Comparison of ENCODE assay signal across 36 cellular contexts in the genomic region with DNA sequence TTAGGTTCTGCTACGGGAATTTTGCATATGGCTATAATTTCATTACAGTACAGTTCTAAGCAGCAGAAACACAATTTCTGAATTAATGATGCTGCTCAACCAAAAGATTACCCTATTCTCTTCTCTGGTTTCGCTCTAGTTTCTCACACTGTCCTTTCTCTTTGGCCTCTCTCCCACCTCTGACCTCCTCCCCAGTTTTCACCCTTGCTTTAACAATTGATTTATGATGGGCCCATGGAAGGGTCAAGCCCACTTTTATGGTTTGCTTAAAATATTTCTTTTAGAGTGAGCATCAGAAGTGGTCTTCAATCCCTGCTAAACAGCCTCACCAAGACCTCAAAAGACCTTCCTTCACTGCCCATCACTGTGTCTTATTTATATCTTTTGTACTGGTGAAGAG.
"Had no signal": no experiment of that assay in that cellular context is flagged by ENCODE, and none has a peak within 500 bp of the region (broad histone marks: within the 10 kb centered on the region; RNA-seq: fewer than 3 reads in every experiment).

No MANE protein-coding gene starts in this region.

- ATAC-seq: activated CD8-positive, alpha-beta T cell treated with anti-CD3 and anti-CD28 coated beads for 36 hours; activated naive CD8-positive, alpha-beta T cell treated with anti-CD3 and anti-CD28 coated beads, Interleukin-2, amount 50 U/mL, for 24 hours; activated T-cell treated with anti-CD3 and anti-CD28 coated beads, Interleukin-2, amount 50 U/mL, for 4 hours; activated T-cell treated with anti-CD3 and anti-CD28 coated beads, Interleukin-2, amount 50 U/mL, for 72 hours; activated T-helper 17 cell treated with anti-CD3 and anti-CD28 coated beads, Interleukin-2, amount 50 U/mL, for 72 hours had no signal

- H3K4me1 Mint-ChIP-seq: activated B cell treated with CpG ODN at 0.5 μM for 24 hours; activated CD4-positive, alpha-beta T cell treated with anti-CD3 and anti-CD28 coated beads, Interleukin-2, amount 10 ng/mL, durations not matched to agents 24 days and 14 days; activated naive CD4-positive, alpha-beta T cell treated with anti-CD3 and anti-CD28 coated beads, Interleukin-2, amount 10 ng/mL, durations not matched to agents 7 days and 5 days; activated naive CD4-positive, alpha-beta T cell treated with anti-CD3 and anti-CD28 coated beads, Interleukin-2, amount 50 U/mL, for 24 hours; activated naive CD8-positive, alpha-beta T cell treated with anti-CD3 and anti-CD28 coated beads, Interleukin-2, amount 10 ng/mL, durations not matched to agents 7 days and 5 days; activated naive CD8-positive, alpha-beta T cell treated with anti-CD3 and anti-CD28 coated beads, Interleukin-2, amount 50 U/mL, for 24 hours; activated T-helper 17 cell treated with anti-CD3 and anti-CD28 coated beads, Interleukin-2, amount 50 U/mL, for 72 hours; central memory CD8-positive, alpha-beta T cell had no signal

- H3K4me1 ChIP-seq: ascending aorta had no signal

- H3K4me3 ChIP-seq: ascending aorta, cardiac muscle cell had no signal

- H3K27ac ChIP-seq: ascending aorta, cardiac muscle cell, VCaP had no signal

- H3K27ac Mint-ChIP-seq: activated B cell treated with CpG ODN at 0.5 μM for 24 hours; activated CD4-positive, alpha-beta memory T cell treated with anti-CD3 and anti-CD28 coated beads for 36 hours; activated CD4-positive, alpha-beta T cell treated with anti-CD3 and anti-CD28 coated beads, Interleukin-2, amount 10 ng/mL, durations not matched to agents 24 days and 14 days; activated CD8-positive, alpha-beta T cell treated with anti-CD3 and anti-CD28 coated beads for 36 hours; activated naive CD4-positive, alpha-beta T cell treated with anti-CD3 and anti-CD28 coated beads, Interleukin-2, amount 10 ng/mL, durations not matched to agents 7 days and 5 days; activated naive CD4-positive, alpha-beta T cell treated with anti-CD3 and anti-CD28 coated beads, Interleukin-2, amount 50 U/mL, for 24 hours; activated naive CD8-positive, alpha-beta T cell; activated naive CD8-positive, alpha-beta T cell treated with anti-CD3 and anti-CD28 coated beads, Interleukin-2, amount 10 ng/mL, durations not matched to agents 7 days and 5 days; activated naive CD8-positive, alpha-beta T cell treated with anti-CD3 and anti-CD28 coated beads, Interleukin-2, amount 50 U/mL, for 24 hours; activated T-cell treated with anti-CD3 and anti-CD28 coated beads, Interleukin-2, amount 50 U/mL, for 72 hours; activated T-helper 1 cell treated with anti-CD3 and anti-CD28 coated beads, Interleukin-12 subunit alpha, Interleukin-12 subunit beta, Interleukin-2, Interleukin-4 antibody, amounts not matched to agents 30 ng/mL and 10 ng/mL and 1 ng/mL, durations not matched to agents 14 hours and 24 hours and 36 hours; activated T-helper 17 cell treated with anti-CD3 and anti-CD28 coated beads, Interleukin-2, amount 50 U/mL, for 72 hours; brain; T-helper 1 cell treated with Interleukin-12 subunit alpha and Interleukin-12 subunit beta and Interleukin-4 antibody, amounts not matched to agents 30 μg/mL and 1 μg/mL, for 36 hours; T-helper 2 cell treated with Interferon-gamma antibody and Interleukin-4, amounts not matched to agents 5 μg/mL and 100 μg/mL, for 36 hours had no signal

- H3K4me3 Mint-ChIP-seq: activated B cell treated with CpG ODN at 0.5 μM for 24 hours; activated CD4-positive, alpha-beta memory T cell treated with anti-CD3 and anti-CD28 coated beads for 36 hours; activated CD4-positive, alpha-beta T cell treated with anti-CD3 and anti-CD28 coated beads, Interleukin-2, amount 10 ng/mL, durations not matched to agents 24 days and 14 days; activated CD8-positive, alpha-beta T cell treated with anti-CD3 and anti-CD28 coated beads for 36 hours; activated naive CD4-positive, alpha-beta T cell treated with anti-CD3 and anti-CD28 coated beads, Interleukin-2, amount 10 ng/mL, durations not matched to agents 7 days and 5 days; activated naive CD4-positive, alpha-beta T cell treated with anti-CD3 and anti-CD28 coated beads, Interleukin-2, amount 50 U/mL, for 24 hours; activated naive CD8-positive, alpha-beta T cell; activated naive CD8-positive, alpha-beta T cell treated with anti-CD3 and anti-CD28 coated beads, Interleukin-2, amount 10 ng/mL, durations not matched to agents 7 days and 5 days; activated naive CD8-positive, alpha-beta T cell treated with anti-CD3 and anti-CD28 coated beads, Interleukin-2, amount 50 U/mL, for 24 hours; activated T-cell treated with anti-CD3 and anti-CD28 coated beads, Interleukin-2, amount 50 U/mL, for 4 hours; activated T-cell treated with anti-CD3 and anti-CD28 coated beads, Interleukin-2, amount 50 U/mL, for 72 hours; activated T-helper 1 cell treated with anti-CD3 and anti-CD28 coated beads, Interleukin-12 subunit alpha, Interleukin-12 subunit beta, Interleukin-2, Interleukin-4 antibody, amounts not matched to agents 30 ng/mL and 10 ng/mL and 1 ng/mL, durations not matched to agents 14 hours and 24 hours and 36 hours; activated T-helper 17 cell treated with anti-CD3 and anti-CD28 coated beads, Interleukin-2, amount 50 U/mL, for 72 hours; brain; central memory CD8-positive, alpha-beta T cell; T-helper 1 cell treated with Interleukin-12 subunit alpha and Interleukin-12 subunit beta and Interleukin-4 antibody, amounts not matched to agents 30 μg/mL and 1 μg/mL, for 36 hours; T-helper 2 cell treated with Interferon-gamma antibody and Interleukin-4, amounts not matched to agents 5 μg/mL and 100 μg/mL, for 36 hours had no signal

- DNase-seq: activated B cell treated with CpG ODN at 0.5 μM for 24 hours; activated CD4-positive, alpha-beta memory T cell treated with anti-CD3 and anti-CD28 coated beads for 36 hours; activated CD4-positive, alpha-beta T cell treated with anti-CD3 and anti-CD28 coated beads for 4 hours; activated CD4-positive, alpha-beta T cell treated with anti-CD3 and anti-CD28 coated beads, Interleukin-2, amount 10 ng/mL, durations not matched to agents 24 days and 14 days; activated CD4-positive, alpha-beta T cell treated with anti-CD3 and anti-CD28 coated beads, Interleukin-2, amount 50 U/mL, for 1 hour; activated CD4-positive, alpha-beta T cell treated with anti-CD3 and anti-CD28 coated beads, Interleukin-2, amount 50 U/mL, for 4 hours; activated CD4-positive, CD25-positive, alpha-beta regulatory T cell treated with anti-CD3 and anti-CD28 coated beads, Interleukin-2, amount 50 U/mL, for 72 hours; activated CD8-positive, alpha-beta memory T cell treated with anti-CD3 and anti-CD28 coated beads, Interleukin-2, amount 50 U/mL, for 4 hours; activated CD8-positive, alpha-beta T cell treated with anti-CD3 and anti-CD28 coated beads for 36 hours; activated effector memory CD4-positive, alpha-beta T cell treated with anti-CD3 and anti-CD28 coated beads, Interleukin-2, amount 50 U/mL, for 16 hours; activated naive CD4-positive, alpha-beta T cell treated with anti-CD3 and anti-CD28 coated beads, Interleukin-2, amount 10 ng/mL, durations not matched to agents 7 days and 5 days; activated naive CD4-positive, alpha-beta T cell treated with Interleukin-2 at 50 U/mL for 16 hours; activated naive CD8-positive, alpha-beta T cell treated with anti-CD3 and anti-CD28 coated beads, Interleukin-2, amount 10 ng/mL, durations not matched to agents 7 days and 5 days; activated naive CD8-positive, alpha-beta T cell treated with anti-CD3 and anti-CD28 coated beads, Interleukin-2, amount 50 U/mL, for 24 hours; activated T-cell treated with anti-CD3 and anti-CD28 coated beads for 4 hours; activated T-cell treated with anti-CD3 and anti-CD28 coated beads, Interleukin-2, amount 50 U/mL, for 1 hour; activated T-cell treated with anti-CD3 and anti-CD28 coated beads, Interleukin-2, amount 50 U/mL, for 4 hours; activated T-cell treated with anti-CD3 and anti-CD28 coated beads, Interleukin-2, amount 50 U/mL, for 72 hours; amygdala; anterior cingulate cortex; caudate nucleus; cerebellar nuclear complex; T-helper 1 cell; T-helper 2 cell; T-helper 9 cell had no signal

- H3K36me3 Mint-ChIP-seq: activated CD4-positive, alpha-beta memory T cell treated with anti-CD3 and anti-CD28 coated beads for 36 hours; activated naive CD4-positive, alpha-beta T cell treated with anti-CD3 and anti-CD28 coated beads, Interleukin-2, amount 10 ng/mL, durations not matched to agents 7 days and 5 days; activated naive CD4-positive, alpha-beta T cell treated with anti-CD3 and anti-CD28 coated beads, Interleukin-2, amount 50 U/mL, for 24 hours; activated naive CD8-positive, alpha-beta T cell; activated naive CD8-positive, alpha-beta T cell treated with anti-CD3 and anti-CD28 coated beads, Interleukin-2, amount 10 ng/mL, durations not matched to agents 7 days and 5 days; brain had no signal

- H3K36me3 ChIP-seq: ascending aorta, cardiac muscle cell had no signal

- H3K27me3 ChIP-seq: ascending aorta, cardiac muscle cell had no signal

- H3K27me3 Mint-ChIP-seq: activated CD4-positive, alpha-beta T cell treated with anti-CD3 and anti-CD28 coated beads, Interleukin-2, amount 10 ng/mL, durations not matched to agents 24 days and 14 days; activated naive CD4-positive, alpha-beta T cell treated with anti-CD3 and anti-CD28 coated beads, Interleukin-2, amount 10 ng/mL, durations not matched to agents 7 days and 5 days; activated naive CD8-positive, alpha-beta T cell treated with anti-CD3 and anti-CD28 coated beads, Interleukin-2, amount 10 ng/mL, durations not matched to agents 7 days and 5 days had no signal

- H3K9me3 Mint-ChIP-seq: activated B cell treated with CpG ODN at 0.5 μM for 24 hours; activated CD4-positive, alpha-beta memory T cell treated with anti-CD3 and anti-CD28 coated beads for 36 hours; activated CD4-positive, alpha-beta T cell treated with anti-CD3 and anti-CD28 coated beads, Interleukin-2, amount 10 ng/mL, durations not matched to agents 24 days and 14 days; activated CD8-positive, alpha-beta T cell treated with anti-CD3 and anti-CD28 coated beads for 36 hours; activated naive CD4-positive, alpha-beta T cell treated with anti-CD3 and anti-CD28 coated beads, Interleukin-2, amount 10 ng/mL, durations not matched to agents 7 days and 5 days; activated naive CD4-positive, alpha-beta T cell treated with anti-CD3 and anti-CD28 coated beads, Interleukin-2, amount 50 U/mL, for 24 hours; activated naive CD8-positive, alpha-beta T cell treated with anti-CD3 and anti-CD28 coated beads, Interleukin-2, amount 10 ng/mL, durations not matched to agents 7 days and 5 days; activated naive CD8-positive, alpha-beta T cell treated with anti-CD3 and anti-CD28 coated beads, Interleukin-2, amount 50 U/mL, for 24 hours; activated T-cell treated with anti-CD3 and anti-CD28 coated beads, Interleukin-2, amount 50 U/mL, for 4 hours; activated T-cell treated with anti-CD3 and anti-CD28 coated beads, Interleukin-2, amount 50 U/mL, for 72 hours; activated T-helper 1 cell treated with anti-CD3 and anti-CD28 coated beads, Interleukin-12 subunit alpha, Interleukin-12 subunit beta, Interleukin-2, Interleukin-4 antibody, amounts not matched to agents 30 ng/mL and 10 ng/mL and 1 ng/mL, durations not matched to agents 14 hours and 24 hours and 36 hours; activated T-helper 17 cell treated with anti-CD3 and anti-CD28 coated beads, Interleukin-2, amount 50 U/mL, for 72 hours; central memory CD8-positive, alpha-beta T cell; T-helper 1 cell treated with Interleukin-12 subunit alpha and Interleukin-12 subunit beta and Interleukin-4 antibody, amounts not matched to agents 30 μg/mL and 1 μg/mL, for 36 hours; T-helper 2 cell treated with Interferon-gamma antibody and Interleukin-4, amounts not matched to agents 5 μg/mL and 100 μg/mL, for 36 hours had no signal

- H3K9me3 ChIP-seq: ascending aorta had no signal
